Comparison of ENCODE assay signal across 36 cellular contexts in genomic region chr11:80700386-80700785, GRCh38.
DNase-seq lines count a peak whose midpoint lies in the region; ATAC-seq and TF ChIP-seq lines count a peak whose summit lies in the region.
"Had no signal": no experiment of that assay in that cellular context is flagged by ENCODE, and none has a peak within 500 bp of the region (broad histone marks: within the 10 kb centered on the region; RNA-seq: fewer than 3 reads in every experiment).

No MANE protein-coding gene starts in this region.

- no peak overlapping the region for H2BK120ac ChIP-seq in mesendoderm (ENCODE audit: low read depth, low read length)

- H4K8ac ChIP-seq in mesendoderm (ENCODE audit: low read depth, low read length) = no peak overlapping the region

- POLR2A ChIA-PET in Panc1 (lab: Charles Lee) = no interaction called here

- H3K56ac ChIP-seq in mesendoderm (ENCODE audit: low read length) = no peak overlapping the region

- DNase-seq in Panc1 (ENCODE audit: low read depth, low spot score) (no peak), epithelial cell of prostate (ENCODE audit: low read depth, low spot score) (no peak), mesendoderm (no peak), WERI-Rb-1 (no peak), caudate nucleus (lab: John Stamatoyannopoulos, UW) (no peak), SHP77 treated with DMSO at 0.1 percent for 48 hours (lab: John Stamatoyannopoulos, UW) (no peak)
- DNase-seq: activated CD4-positive, alpha-beta T cell treated with anti-CD3 and anti-CD28 coated beads, Interleukin-2, amount 50 U/mL, for 4 hours; activated CD8-positive, alpha-beta memory T cell treated with anti-CD3 and anti-CD28 coated beads, Interleukin-2, amount 10 ng/mL, durations not matched to agents 7 days and 5 days; activated gamma-delta T cell; activated naive CD8-positive, alpha-beta T cell treated with anti-CD3 and anti-CD28 coated beads, Interleukin-2, amount 10 ng/mL, durations not matched to agents 7 days and 5 days; activated T-cell treated with anti-CD3 and anti-CD28 coated beads, Interleukin-2, amount 50 U/mL, for 4 hours; cortex of kidney; DMS53; effector memory CD4-positive, alpha-beta T cell; H9; heart right ventricle; Karpas-422; NCI-H1436 treated with DMSO at 0.1 percent for 48 hours; NCI-H2081 treated with DMSO at 0.1 percent for 48 hours; NCI-H345; NCI-H748 treated with DMSO at 0.1 percent for 48 hours; ovary; retina; RPMI8226; stimulated activated CD4-positive, alpha-beta T cell treated with anti-CD3 and anti-CD28 coated beads, Interleukin-1b, Interleukin-23, amount 100 ng/mL, for 48 hours; stimulated activated naive CD8-positive, alpha-beta T cell treated with anti-CD3 and anti-CD28 coated beads, Interleukin-15, Interleukin-2, amounts not matched to agents 100 U/mL and 50 U/mL, for 24 hours; testis had no signal

- H3K4me2 ChIP-seq in mesendoderm (ENCODE audit: low read length) = no peak overlapping the region
- H3K4me2 ChIP-seq: BLaER1 had no signal

- in situ Hi-C loops in Panc1 (cut with HindIII; ENCODE audit: low pct_unique_long_range_greater_than_20kb, low sequenced_read_pairs) = no loop called here

- H3K36me3 ChIP-seq in Panc1 (ENCODE audit: control insufficient read depth, insufficient read depth, low read length) = no peaks in the 10 kb centered on the region
- H3K36me3 ChIP-seq in mesendoderm (ENCODE audit: control insufficient read depth, insufficient read depth, low read length) = no peaks in the 10 kb centered on the region
- no peaks in the 10 kb centered on the region for H3K36me3 ChIP-seq in WERI-Rb-1
- H3K36me3 ChIP-seq: BLaER1, esophagus muscularis mucosa, heart right ventricle, ovary had no signal

- no peak overlapping the region for H4K5ac ChIP-seq in mesendoderm (ENCODE audit: low read length)

- no peak overlapping the region for H2AK5ac ChIP-seq in mesendoderm (ENCODE audit: low read length)

- no peaks in the 10 kb centered on the region for H3K79me1 ChIP-seq in mesendoderm (ENCODE audit: low read length)

- BruUV-seq in Panc1 (replicated peaks; lab: Mats Ljungman, UMichigan) = no TSS peak

- H2BK15ac ChIP-seq in mesendoderm (replicated peaks; ENCODE audit: low read depth) = peak overlapping the region; percentile 19

- CTCF ChIA-PET in Panc1 (lab: Charles Lee) = no interaction called here

- H3K18ac ChIP-seq in mesendoderm (ENCODE audit: low read length) = no peak overlapping the region

- no peak overlapping the region for H2BK5ac ChIP-seq in mesendoderm (ENCODE audit: low read length)

- no peak overlapping the region for H3K23ac ChIP-seq in mesendoderm (ENCODE audit: low read length)

- H3K9me3 ChIP-seq in Panc1 (ENCODE audit: control insufficient read depth, insufficient read depth, low read depth, low read length) = no peaks in the 10 kb centered on the region
- no peaks in the 10 kb centered on the region for H3K9me3 ChIP-seq in WERI-Rb-1 (ENCODE audit: severe bottlenecking)
- H3K9me3 ChIP-seq: BLaER1, esophagus muscularis mucosa, ovary, testis had no signal

- no peak for TF ChIP-seq CTCF in Panc1 (IDR thresholded peaks at IDR 0.05)
- no peak for TF ChIP-seq CTCF in WERI-Rb-1 (IDR thresholded peaks at IDR 0.05; ENCODE audit: low read depth, low read length)

- 0 out of 4 replicates have a peak overlapping the region, but pooled peaks of 1 of the 2 experiments have one; percentile 17 for H3K4me3 ChIP-seq in Panc1 (ENCODE audit: low read depth in 2 of 2, low read length in 2 of 2)
- H3K4me3 ChIP-seq in mesendoderm (ENCODE audit: low read length) = no peak overlapping the region
- H3K4me3 ChIP-seq in WERI-Rb-1 (ENCODE audit: low read depth, low read length) = no peak overlapping the region
- H3K4me3 ChIP-seq: BLaER1, esophagus muscularis mucosa, heart right ventricle, lung, ovary, SK-N-MC, skin epidermis, testis had no signal

- no peak overlapping the region for H3K9ac ChIP-seq in mesendoderm (ENCODE audit: low read length)
- H3K9ac ChIP-seq: BLaER1 had no signal

- H3K27me3 ChIP-seq in Panc1 (ENCODE audit: control insufficient read depth, insufficient read depth, low read length) (no peaks in the 10 kb centered on the region), mesendoderm (ENCODE audit: insufficient read depth, low read length, poor library complexity) (no peaks in the 10 kb centered on the region), WERI-Rb-1 (ENCODE audit: insufficient read depth, low read depth, severe bottlenecking) (peaks cover 3% of the 10 kb centered on the region)
- H3K27me3 ChIP-seq: BLaER1, esophagus muscularis mucosa, heart right ventricle, ovary, testis had no signal

- no CpG with 5 or more reads among the region's 4 CpGs for WGBS in mesendoderm (ENCODE audit: extremely low coverage, insufficient coverage, low lambda C conversion rate)

- ATAC-seq in Panc1 (peak; percentile 47; the same call in 1 of the 2 replicates), HG02973 (IDR thresholded peaks at IDR 0.05; ENCODE audit: unreplicated experiment) (no peak)
- ATAC-seq: activated CD4-positive, CD25-positive, alpha-beta regulatory T cell treated with anti-CD3 and anti-CD28 coated beads, Interleukin-2, amount 50 U/mL, for 24 hours; activated CD8-positive, alpha-beta memory T cell treated with anti-CD3 and anti-CD28 coated beads, Interleukin-2, amount 10 ng/mL, durations not matched to agents 7 days and 5 days; activated T-cell treated with anti-CD3 and anti-CD28 coated beads, Interleukin-2, amount 50 U/mL, for 4 hours; HepG2; stimulated activated naive CD8-positive, alpha-beta T cell treated with anti-CD3 and anti-CD28 coated beads, Interleukin-15, Interleukin-2, amounts not matched to agents 100 U/mL and 50 U/mL, for 24 hours had no signal

- intact Hi-C loops in Panc1 (cut with micrococcal nuclease; ENCODE audit: unreplicated experiment) = loop anchor here (10.0 kb wide), 1 partner anchor 196 kb away; no protein-coding TSS in a partner anchor

- H3K4me1 ChIP-seq in Panc1 (ENCODE audit: control insufficient read depth, insufficient read depth, low read length) (peaks cover 23% of the 10 kb centered on the region), mesendoderm (ENCODE audit: control insufficient read depth, low read depth, low read length) (peaks cover 7% of the 10 kb centered on the region)
- H3K4me1 ChIP-seq: BLaER1, esophagus muscularis mucosa, heart right ventricle, testis had no signal

- no peaks in the 10 kb centered on the region for H3K79me2 ChIP-seq in mesendoderm (ENCODE audit: control insufficient read depth, insufficient read depth, low read length)

- no peak overlapping the region for H3K4ac ChIP-seq in mesendoderm (ENCODE audit: low read depth, low read length)

- peak overlapping the region; percentile 82 for H3K27ac ChIP-seq in Panc1 (ENCODE audit: low read length)
- H3K27ac ChIP-seq in epithelial cell of prostate = peak overlapping the region; percentile 99
- peak overlapping the region; percentile 37 for H3K27ac ChIP-seq in mesendoderm (ENCODE audit: low read depth, low read length)
- H3K27ac ChIP-seq in WERI-Rb-1 = no peak overlapping the region
- no peak overlapping the region for H3K27ac ChIP-seq in caudate nucleus (ENCODE audit: low read depth, low read length)
- H3K27ac ChIP-seq: BLaER1, esophagus muscularis mucosa, heart right ventricle, HL-60, ovary, SK-N-MC, testis had no signal

Comparison
In these comparisons a context has a peak if more than half of its experiments do, and no peak if none do; other contexts are left out.
1. H3K27ac ChIP-seq: peak in Panc1 (single experiment), epithelial cell of prostate (single experiment) and mesendoderm (single experiment); none in WERI-Rb-1 (single experiment) and caudate nucleus (single experiment).